17 cellular contexts compared by ENCODE assay signal in genomic region chr14:61368061-61368710, GRCh38. TPM values are rescaled to one million over a fixed set of nuclear protein-coding genes. Genes with fewer than 3 reads are reported as not detected.
DNase-seq lines count a peak whose midpoint lies in the region; ATAC-seq lines count a peak whose summit lies in the region.
"Had no signal": no experiment of that assay in that cellular context is flagged by ENCODE, and none has a peak within 500 bp of the region (broad histone marks: within the 10 kb centered on the region; RNA-seq: fewer than 3 reads in every experiment).

No MANE protein-coding gene starts in this region.

- H3K4me3 ChIP-seq in MG63 = no peak overlapping the region
- H3K4me3 ChIP-seq: adrenal gland, heart right ventricle, Peyer's patch had no signal

- H3K27ac ChIP-seq in epithelial cell of prostate = peak overlapping the region; percentile 38
- H3K27ac ChIP-seq: adrenal gland, KMS-11, Peyer's patch had no signal

- ATAC-seq in activated naive CD4-positive, alpha-beta T cell treated with anti-CD3 and anti-CD28 coated beads, Interleukin-2, amount 50 U/mL, for 72 hours = no peak
- no peak for ATAC-seq in stimulated activated naive CD8-positive, alpha-beta T cell treated with anti-CD3 and anti-CD28 coated beads, Interleukin-15, amount 100 ng/mL, for 72 hours

- in situ Hi-C loops in KBM-7 (cut with MboI; ENCODE audit: low pct_unique_long_range_greater_than_20kb, low sequenced_read_pairs) = no loop called here
- in situ Hi-C loops in ACHN (cut with HindIII; ENCODE audit: low pct_ligation_motif_present, low pct_unique_long_range_greater_than_20kb, low sequenced_read_pairs) = no loop called here

- peaks cover 3% of the 10 kb centered on the region for H3K36me3 Mint-ChIP-seq in activated naive CD4-positive, alpha-beta T cell treated with anti-CD3 and anti-CD28 coated beads, Interleukin-2, amount 50 U/mL, for 24 hours
- H3K36me3 Mint-ChIP-seq in activated naive CD4-positive, alpha-beta T cell treated with anti-CD3 and anti-CD28 coated beads, Interleukin-2, amount 50 U/mL, for 72 hours = peaks cover 5 to 26% of the 10 kb centered on the region in 2 donors
- H3K36me3 Mint-ChIP-seq: memory B cell had no signal

- no peaks in the 10 kb centered on the region for H3K9me3 Mint-ChIP-seq in activated naive CD4-positive, alpha-beta T cell treated with anti-CD3 and anti-CD28 coated beads, Interleukin-2, amount 50 U/mL, for 24 hours
- H3K9me3 Mint-ChIP-seq in activated naive CD4-positive, alpha-beta T cell treated with anti-CD3 and anti-CD28 coated beads, Interleukin-2, amount 50 U/mL, for 72 hours = peaks cover 3 to 4% of the 10 kb centered on the region in 2 donors
- peaks cover 3 to 5% of the 10 kb centered on the region in 2 donors for H3K9me3 Mint-ChIP-seq in stimulated activated naive CD8-positive, alpha-beta T cell treated with anti-CD3 and anti-CD28 coated beads, Interleukin-15, amount 100 ng/mL, for 72 hours

- no peaks in the 10 kb centered on the region for H3K27me3 ChIP-seq in MG63
- H3K27me3 ChIP-seq: adrenal gland, heart right ventricle, Peyer's patch had no signal

- H3K9me3 ChIP-seq in MG63 = no peaks in the 10 kb centered on the region; the same call in 1 of the 2 replicates
- H3K9me3 ChIP-seq: adrenal gland, heart right ventricle, Peyer's patch had no signal

- H3K27me3 Mint-ChIP-seq in activated naive CD4-positive, alpha-beta T cell treated with anti-CD3 and anti-CD28 coated beads, Interleukin-2, amount 50 U/mL, for 24 hours = no peaks in the 10 kb centered on the region
- no peaks in the 10 kb centered on the region for H3K27me3 Mint-ChIP-seq in stimulated activated naive CD8-positive, alpha-beta T cell treated with anti-CD3 and anti-CD28 coated beads, Interleukin-15, amount 100 ng/mL, for 72 hours

- peak overlapping the region; percentile 33 for H3K4me3 Mint-ChIP-seq in activated naive CD4-positive, alpha-beta T cell treated with anti-CD3 and anti-CD28 coated beads, Interleukin-2, amount 50 U/mL, for 24 hours
- H3K4me3 Mint-ChIP-seq in stimulated activated naive CD8-positive, alpha-beta T cell treated with anti-CD3 and anti-CD28 coated beads, Interleukin-15, amount 100 ng/mL, for 72 hours = peak overlapping the region; percentile 65
- H3K4me3 Mint-ChIP-seq: memory B cell had no signal

- H3K27ac Mint-ChIP-seq in activated naive CD4-positive, alpha-beta T cell treated with anti-CD3 and anti-CD28 coated beads, Interleukin-2, amount 50 U/mL, for 24 hours = peak overlapping the region; percentile 89
- peak overlapping the region in 1 of 2 donors; percentile 84 for H3K27ac Mint-ChIP-seq in activated naive CD4-positive, alpha-beta T cell treated with anti-CD3 and anti-CD28 coated beads, Interleukin-2, amount 50 U/mL, for 72 hours
- H3K27ac Mint-ChIP-seq in stimulated activated naive CD8-positive, alpha-beta T cell treated with anti-CD3 and anti-CD28 coated beads, Interleukin-15, amount 100 ng/mL, for 72 hours = peak overlapping the region in 1 of 2 donors; percentile 92
- H3K27ac Mint-ChIP-seq: memory B cell had no signal

- peaks cover 60% of the 10 kb centered on the region for H3K4me1 Mint-ChIP-seq in activated naive CD4-positive, alpha-beta T cell treated with anti-CD3 and anti-CD28 coated beads, Interleukin-2, amount 50 U/mL, for 24 hours
- no peaks in the 10 kb centered on the region for H3K4me1 Mint-ChIP-seq in stimulated activated naive CD8-positive, alpha-beta T cell treated with anti-CD3 and anti-CD28 coated beads, Interleukin-15, amount 100 ng/mL, for 72 hours
- H3K4me1 Mint-ChIP-seq: memory B cell had no signal

- H3K36me3 ChIP-seq in MG63 = no peaks in the 10 kb centered on the region
- H3K36me3 ChIP-seq: adrenal gland, heart right ventricle, Peyer's patch had no signal

- DNase-seq in activated naive CD4-positive, alpha-beta T cell treated with anti-CD3 and anti-CD28 coated beads, Interleukin-2, amount 50 U/mL, for 72 hours (ENCODE audit: low spot score in 2 of 2) = no peak
- DNase-seq in MG63 (peak; percentile 16), epithelial cell of prostate (ENCODE audit: low read depth, low spot score) (no peak), KBM-7 (no peak), ACHN (no peak), DMS153 (lab: John Stamatoyannopoulos, UW) (no peak)
- no peak for DNase-seq in stimulated activated naive CD8-positive, alpha-beta T cell treated with anti-CD3 and anti-CD28 coated beads, Interleukin-15, amount 100 ng/mL, for 72 hours
- DNase-seq: activated CD4-positive, CD25-positive, alpha-beta regulatory T cell treated with anti-CD3 and anti-CD28 coated beads, Interleukin-2, amount 50 U/mL, for 72 hours; adrenal gland; effector CD8-positive, alpha-beta T cell; H7; heart right ventricle; NCI-H345; Peyer's patch had no signal

RNA-seq across cellular contexts. Expression of gene PRKCH, which starts 46.8 kb away (rescaled TPM):
- total RNA-seq in activated naive CD4-positive, alpha-beta T cell treated with anti-CD3 and anti-CD28 coated beads, Interleukin-2, amount 50 U/mL, for 72 hours = 100 to 1,000 TPM; 131 to 216 TPM
- 5.3 and 6.0 TPM in 2 replicates for total RNA-seq in MG63 (2014; rRNA removed; shearing (Covaris generic); ENCODE audit: low replicate concordance)

Comparison
In these comparisons a context has a peak if more than half of its experiments do, and no peak if none do; other contexts are left out.
1. RNA of gene PRKCH, which starts 46.8 kb away (total RNA-seq): 131 to 216 TPM in activated naive CD4-positive, alpha-beta T cell treated with anti-CD3 and anti-CD28 coated beads, Interleukin-2, amount 50 U/mL, for 72 hours; 5.3 to 6.0 TPM in MG63; every median in the first group is over 10 times any median in the second.